In genomic region chr14:86838363-86838762, GRCh38 we compare ENCODE assay signal across 17 cellular contexts.
DNase-seq lines count a peak whose midpoint lies in the region; ATAC-seq and TF ChIP-seq lines count a peak whose summit lies in the region.
"Had no signal": no experiment of that assay in that cellular context is flagged by ENCODE, and none has a peak within 500 bp of the region (broad histone marks: within the 10 kb centered on the region; RNA-seq: fewer than 3 reads in every experiment).

No MANE protein-coding gene starts in this region.

- H3K4me1 ChIP-seq in lower lobe of right lung, result no peaks in the 10 kb centered on the region
- H3K4me1 ChIP-seq in upper lobe of right lung, result no peaks in the 10 kb centered on the region
- H3K4me1 ChIP-seq: breast epithelium, heart left ventricle, vagina had no signal

- no peak for TF ChIP-seq CTCF in lower lobe of right lung (IDR thresholded peaks at IDR 0.05)
- TF ChIP-seq CTCF in upper lobe of right lung (IDR thresholded peaks at IDR 0.05), result no peak

- no peak overlapping the region for H3K4me3 ChIP-seq in lower lobe of right lung
- H3K4me3 ChIP-seq in upper lobe of right lung, result no peak overlapping the region
- H3K4me3 ChIP-seq: breast epithelium, heart left ventricle, vagina had no signal

- in situ Hi-C loops in SK-MEL-5 (cut with HindIII; ENCODE audit: low pct_unique_long_range_greater_than_20kb, low sequenced_read_pairs), result no loop called here

- H3K9me3 ChIP-seq in lower lobe of right lung, result no peaks in the 10 kb centered on the region
- H3K9me3 ChIP-seq in upper lobe of right lung, result no peaks in the 10 kb centered on the region
- H3K9me3 ChIP-seq: breast epithelium, vagina had no signal

- DNase-seq in stimulated activated naive CD4-positive, alpha-beta T cell treated with Interleukin-2 at 50 U/mL for 16 hours (lab: John Stamatoyannopoulos, UW), result peak; percentile 0
- DNase-seq in stimulated activated naive CD4-positive, alpha-beta T cell (lab: John Stamatoyannopoulos, UW), result no peak
- DNase-seq in SK-MEL-5 (ENCODE audit: low read depth, low spot score), result peak; percentile 27
- DNase-seq in lower lobe of right lung, result no peak
- DNase-seq in upper lobe of right lung, result no peak
- no peak for DNase-seq in COR-L47 (lab: John Stamatoyannopoulos, UW)
- no peak for DNase-seq in iPS-NIHi7 (ENCODE audit: extremely low spot score)
- DNase-seq: activated gamma-delta T cell treated with Interleukin-2 at 50 U/mL for 16 hours, heart left ventricle, NCI-H1436 treated with DMSO at 0.1 percent for 48 hours, NCI-H524 had no signal

- no peak overlapping the region for H3K27ac ChIP-seq in lower lobe of right lung
- H3K27ac ChIP-seq in upper lobe of right lung, result no peak overlapping the region
- H3K27ac ChIP-seq: breast epithelium, heart left ventricle, vagina had no signal

- H3K36me3 ChIP-seq in lower lobe of right lung, result no peaks in the 10 kb centered on the region
- H3K36me3 ChIP-seq in upper lobe of right lung, result no peaks in the 10 kb centered on the region
- H3K36me3 ChIP-seq: breast epithelium, heart left ventricle, vagina had no signal

- H3K27me3 ChIP-seq in lower lobe of right lung (ENCODE audit: low read depth) (no peaks in the 10 kb centered on the region), upper lobe of right lung (no peaks in the 10 kb centered on the region)
- H3K27me3 ChIP-seq: breast epithelium, heart left ventricle, vagina had no signal

- intact Hi-C loops in lower lobe of right lung (cut with DNase I) (no loop called here), upper lobe of right lung (cut with DNase I) (no loop called here)

- ATAC-seq in HG02885 (IDR thresholded peaks at IDR 0.05; ENCODE audit: poor library complexity, unreplicated experiment) (peak; percentile 75), lower lobe of right lung (no peak), upper lobe of right lung (no peak)
- ATAC-seq: heart left ventricle; HepG2; left lobe of liver; stimulated activated memory B cell treated with anti-CD40 and anti-IgM and Interleukin-4, amounts not matched to agents 10 μg/mL and 1 μg/mL and 100 μg/mL, for 72 hours had no signal

Comparison
In these comparisons a context has a peak if more than half of its experiments do, and no peak if none do; other contexts are left out.
1. DNase-seq: peak in stimulated activated naive CD4-positive, alpha-beta T cell treated with Interleukin-2 at 50 U/mL for 16 hours (single experiment) and SK-MEL-5 (single experiment); none in stimulated activated naive CD4-positive, alpha-beta T cell (0 of 6), lower lobe of right lung (single experiment), upper lobe of right lung (single experiment), COR-L47 (single experiment) and iPS-NIHi7 (single experiment).